In genomic region chr21:33259428-33259827, GRCh38 we compare ENCODE assay signal across 15 cellular contexts. TPM values are rescaled to one million over a fixed set of nuclear protein-coding genes. Genes with fewer than 3 reads are reported as not detected.
DNase-seq lines count a peak whose midpoint lies in the region; ATAC-seq and TF ChIP-seq lines count a peak whose summit lies in the region.
"Had no signal": no experiment of that assay in that cellular context is flagged by ENCODE, and none has a peak within 500 bp of the region (broad histone marks: within the 10 kb centered on the region; RNA-seq: fewer than 3 reads in every experiment).

No MANE protein-coding gene starts in this region.

- H3K27me3 ChIP-seq in CD4-positive, alpha-beta T cell (ENCODE audit: control insufficient read depth, insufficient read depth, low read length) = no peaks in the 10 kb centered on the region
- no peaks in the 10 kb centered on the region for H3K27me3 ChIP-seq in HL-60 (ENCODE audit: insufficient read depth, poor library complexity, severe bottlenecking)
- H3K27me3 ChIP-seq in adipocyte (replicated peaks; ENCODE audit: control insufficient read depth, insufficient read depth, low read length) = no peaks in the 10 kb centered on the region
- H3K27me3 ChIP-seq: vagina had no signal

- H3K4me1 ChIP-seq in adipocyte (ENCODE audit: control insufficient read depth, insufficient read depth, low read length) = no peaks in the 10 kb centered on the region
- H3K4me1 ChIP-seq: parathyroid adenoma, vagina had no signal

- peaks cover 60% of the 10 kb centered on the region for H3K4me1 Mint-ChIP-seq in CD4-positive, alpha-beta T cell (ENCODE audit: low read depth)
- H3K4me1 Mint-ChIP-seq in natural killer cell = peaks cover 60 to 62% of the 10 kb centered on the region in 2 donors
- H3K4me1 Mint-ChIP-seq: mesothelial cell of epicardium had no signal

- peaks cover 86% of the 10 kb centered on the region for H3K36me3 Mint-ChIP-seq in CD4-positive, alpha-beta T cell (ENCODE audit: low read depth)
- peaks cover 12% of the 10 kb centered on the region for H3K36me3 Mint-ChIP-seq in natural killer cell

- no peak for DNase-seq in CD4-positive, alpha-beta T cell
- DNase-seq in HL-60 (ENCODE audit: low read depth in 1 of 2, low spot score in 1 of 2) (no peak), adipocyte (ENCODE audit: low read depth) (peak; percentile 60), natural killer cell (no peak), NCI-H2081 treated with DMSO at 0.1 percent for 48 hours (lab: John Stamatoyannopoulos, UW) (no peak), SIG-M5 treated with dmso at 0.1 percent for 504 hours (lab: John Stamatoyannopoulos, UW; ENCODE audit: unreplicated experiment) (no peak)
- no peak for DNase-seq in stimulated activated CD4-positive, alpha-beta T cell treated with anti-CD3 and anti-CD28 coated beads, Interleukin-4, amount 100 ng/mL, for 24 hours
- DNase-seq: glutamatergic neuron, islet precursor cell, NCI-H1417 treated with DMSO at 0.1 percent for 48 hours had no signal

- no peak for ATAC-seq in CD4-positive, alpha-beta T cell (ENCODE audit: poor library complexity)
- ATAC-seq in natural killer cell = no peak
- ATAC-seq: GM12878, K562 had no signal

- no peak for TF ChIP-seq CTCF in CD4-positive, alpha-beta T cell (IDR thresholded peaks at IDR 0.05)
- TF ChIP-seq CTCF in HL-60 (IDR thresholded peaks at IDR 0.05; ENCODE audit: insufficient read depth, low read length) (no peak), natural killer cell (IDR thresholded peaks at IDR 0.05) (no peak)

- H3K4me3 ChIP-seq in HL-60 (replicated peaks; ENCODE audit: insufficient read depth, low read length) = no peak overlapping the region
- H3K4me3 ChIP-seq in adipocyte (ENCODE audit: low read length) = no peak overlapping the region
- H3K4me3 ChIP-seq: GM12878, K562, vagina had no signal

- H3K27ac Mint-ChIP-seq in CD4-positive, alpha-beta T cell = peak overlapping the region; percentile 66
- H3K27ac Mint-ChIP-seq in natural killer cell = peak overlapping the region; percentile 9 to 53
- H3K27ac Mint-ChIP-seq: mesothelial cell of epicardium had no signal

- H3K9me3 Mint-ChIP-seq in CD4-positive, alpha-beta T cell = peaks cover 2% of the 10 kb centered on the region
- H3K9me3 Mint-ChIP-seq in natural killer cell = no peaks in the 10 kb centered on the region

- no peaks in the 10 kb centered on the region for H3K27me3 Mint-ChIP-seq in CD4-positive, alpha-beta T cell
- no peaks in the 10 kb centered on the region for H3K27me3 Mint-ChIP-seq in natural killer cell (ENCODE audit: low read depth in 2 of 2)

- H3K9ac ChIP-seq in adipocyte (ENCODE audit: low read length) = no peak overlapping the region
- H3K9ac ChIP-seq: parathyroid adenoma had no signal

- CTCF ChIA-PET in CD4-positive, alpha-beta T cell (lab: Charles Lee) = interaction anchor here (1.5 kb wide), 1 partner anchor 102 kb away, joined by 3 read pairs; no protein-coding TSS in a partner anchor

- intact Hi-C loops in CD4-positive, alpha-beta T cell (cut with DNase I, micrococcal nuclease) = no loop called here
- intact Hi-C loops in natural killer cell (cut with micrococcal nuclease) = no loop called here

- H3K4me3 Mint-ChIP-seq in CD4-positive, alpha-beta T cell = peak overlapping the region; percentile 35
- peak overlapping the region; percentile 17 for H3K4me3 Mint-ChIP-seq in natural killer cell
- H3K4me3 Mint-ChIP-seq: mesothelial cell of epicardium had no signal

- H3K36me3 ChIP-seq in adipocyte (ENCODE audit: control insufficient read depth, insufficient read depth, low read length, severe bottlenecking) = peaks cover 43% of the 10 kb centered on the region

- POLR2A ChIA-PET in CD4-positive, alpha-beta T cell (lab: Charles Lee) = interaction anchor here (0.8 to 3.9 kb wide), 4 partner anchors 15 to 102 kb away, joined by 3 to 12 read pairs (median 4); partner anchors contain the start of gene IFNAR1

- peak overlapping the region; percentile 16 for H3K27ac ChIP-seq in CD4-positive, alpha-beta T cell (ENCODE audit: low read depth, low read length)
- H3K27ac ChIP-seq in HL-60 (replicated peaks) = peak overlapping the region; percentile 70; the same call in 1 of the 2 replicates
- H3K27ac ChIP-seq: parathyroid adenoma, vagina had no signal

- H3K9me3 ChIP-seq in CD4-positive, alpha-beta T cell (ENCODE audit: control insufficient read depth, low read length) = peaks cover 4% of the 10 kb centered on the region
- H3K9me3 ChIP-seq in adipocyte (ENCODE audit: control insufficient read depth, low read length) = no peaks in the 10 kb centered on the region
- H3K9me3 ChIP-seq: vagina had no signal

RNA-seq across cellular contexts. Expression of gene IL10RB, which starts 6.7 kb away (rescaled TPM):
- 1 to 10 TPM; 7.2 to 9.2 TPM for total RNA-seq in CD4-positive, alpha-beta T cell
- 10 to 100 TPM; 18.4 to 27.8 (median 27.3) TPM for total RNA-seq in natural killer cell

RNA-seq across cellular contexts. Expression of gene IFNAR2, which starts 29.7 kb away (rescaled TPM):
- 10 to 100 TPM; 26.6 to 28.2 TPM for total RNA-seq in CD4-positive, alpha-beta T cell
- 100 to 1,000 TPM in 1 of 3 donors, 10 to 100 TPM in 2; 65.4 to 105 (median 70.9) TPM for total RNA-seq in natural killer cell
